Comparison of ENCODE assay signal across 8 cellular contexts in genomic region chr2:70993689-70993986, GRCh38. TPM values are rescaled to one million over a fixed set of nuclear protein-coding genes. Genes with fewer than 3 reads are reported as not detected.
DNase-seq lines count a peak whose midpoint lies in the region; TF ChIP-seq lines count a peak whose summit lies in the region.

No MANE protein-coding gene starts in this region.

- DNase-seq in BE2C (no peak), NCI-H1105 treated with DMSO at 0.1 percent for 48 hours (lab: John Stamatoyannopoulos, UW) (no peak), DMS153 (lab: John Stamatoyannopoulos, UW) (no peak), OCI-M2 (lab: John Stamatoyannopoulos, UW; ENCODE audit: unreplicated experiment) (no peak), superior temporal gyrus (ENCODE audit: extremely low spot score) (no peak)

- peaks cover 19% of the 10 kb centered on the region for H3K27me3 Mint-ChIP-seq in nephron (ENCODE audit: low read depth)

- H3K27ac Mint-ChIP-seq in nephron = peak overlapping the region; percentile 53 to 68 (median 59)

- H3K9me3 ChIP-seq in BE2C (no peaks in the 10 kb centered on the region), KOPT-K1 (ENCODE audit: insufficient read depth, low read length, poor library complexity, severe bottlenecking) (no peaks in the 10 kb centered on the region), ectodermal cell (ENCODE audit: control insufficient read depth, low read length) (no peaks in the 10 kb centered on the region)

- peak overlapping the region; percentile 78 for H3K4me3 ChIP-seq in BE2C (ENCODE audit: low read depth, low read length)
- peak overlapping the region; percentile 90 for H3K4me3 ChIP-seq in ectodermal cell (ENCODE audit: insufficient read depth, low read depth, low read length)

- H3K4me3 Mint-ChIP-seq in nephron = peak overlapping the region; percentile 97 to 100 (median 99)

- H3K9me3 Mint-ChIP-seq in nephron = no peaks in the 10 kb centered on the region

- TF ChIP-seq CTCF in BE2C (IDR thresholded peaks at IDR 0.05; ENCODE audit: low read depth, low read length) = no peak
- no peak for TF ChIP-seq CTCF in nephron (IDR thresholded peaks at IDR 0.05; ENCODE audit: unreplicated experiment in 3 of 3)

- peaks cover 14% of the 10 kb centered on the region for H3K4me1 Mint-ChIP-seq in nephron

- WGBS in ectodermal cell, 2 experiments = 81 to 88% methylated on average over 2 of the region's 2 CpGs

- H3K27me3 ChIP-seq in BE2C (no peaks in the 10 kb centered on the region), ectodermal cell (ENCODE audit: control insufficient read depth, insufficient read depth, low read length, poor library complexity, severe bottlenecking) (peaks cover 21% of the 10 kb centered on the region)

- peaks cover 10% of the 10 kb centered on the region for H3K36me3 Mint-ChIP-seq in nephron (ENCODE audit: low read depth)

- H3K36me3 ChIP-seq in BE2C (no peaks in the 10 kb centered on the region), KOPT-K1 (ENCODE audit: insufficient read depth, low read length) (peaks cover 37% of the 10 kb centered on the region), ectodermal cell (ENCODE audit: control insufficient read depth, insufficient read depth, low read length) (peaks cover 3% of the 10 kb centered on the region)

- no peaks in the 10 kb centered on the region for H3K4me1 ChIP-seq in BE2C
- peaks cover 9% of the 10 kb centered on the region for H3K4me1 ChIP-seq in ectodermal cell (ENCODE audit: control insufficient read depth, insufficient read depth, low read length)

- H3K27ac ChIP-seq in KOPT-K1 (ENCODE audit: low read depth, low read length, poor library complexity, severe bottlenecking) = peak overlapping the region; percentile 70
- H3K27ac ChIP-seq in ectodermal cell (ENCODE audit: insufficient read depth, low read depth, low read length, poor library complexity, severe bottlenecking) = no peak overlapping the region

RNA-seq across cellular contexts. Expression of gene TEX261, which starts 1.0 kb away (rescaled TPM):
- polyA plus RNA-seq in BE2C (2012; ENCODE audit: insufficient read depth, insufficient read length, low read depth) = 17.1 TPM
- polyA plus RNA-seq in ectodermal cell (2013, experiment 1 of 4) = 34.0 TPM
- polyA plus RNA-seq in ectodermal cell (2013, experiment 2 of 4) = 35.9 TPM
- 25.8 TPM for polyA plus RNA-seq in ectodermal cell (2013, experiment 3 of 4)
- 30.7 TPM for polyA plus RNA-seq in ectodermal cell (2013, experiment 4 of 4)

RNA-seq across cellular contexts. Expression of gene ANKRD53, which starts 15.2 kb away (rescaled TPM):
- polyA plus RNA-seq in BE2C (2012; ENCODE audit: insufficient read depth, insufficient read length, low read depth) = 1.6 TPM
- polyA plus RNA-seq in ectodermal cell (2013, experiment 1 of 4) = 0.91 TPM
- 0.57 TPM for polyA plus RNA-seq in ectodermal cell (2013, experiment 2 of 4)
- 0.37 TPM for polyA plus RNA-seq in ectodermal cell (2013, experiment 3 of 4)
- 0.41 TPM for polyA plus RNA-seq in ectodermal cell (2013, experiment 4 of 4)

RNA-seq across cellular contexts. Expression of gene ATP6V1B1, which starts 57.9 kb away (rescaled TPM):
- not detected for polyA plus RNA-seq in BE2C (2012; ENCODE audit: insufficient read depth, insufficient read length, low read depth)
- polyA plus RNA-seq in ectodermal cell (2013, experiment 1 of 4) = 3.3 TPM
- polyA plus RNA-seq in ectodermal cell (2013, experiment 2 of 4) = 1.4 TPM
- 2.1 TPM for polyA plus RNA-seq in ectodermal cell (2013, experiment 3 of 4)
- 1.7 TPM for polyA plus RNA-seq in ectodermal cell (2013, experiment 4 of 4)
